Comparison of ENCODE assay signal across 1 cellular context in the genomic region with DNA sequence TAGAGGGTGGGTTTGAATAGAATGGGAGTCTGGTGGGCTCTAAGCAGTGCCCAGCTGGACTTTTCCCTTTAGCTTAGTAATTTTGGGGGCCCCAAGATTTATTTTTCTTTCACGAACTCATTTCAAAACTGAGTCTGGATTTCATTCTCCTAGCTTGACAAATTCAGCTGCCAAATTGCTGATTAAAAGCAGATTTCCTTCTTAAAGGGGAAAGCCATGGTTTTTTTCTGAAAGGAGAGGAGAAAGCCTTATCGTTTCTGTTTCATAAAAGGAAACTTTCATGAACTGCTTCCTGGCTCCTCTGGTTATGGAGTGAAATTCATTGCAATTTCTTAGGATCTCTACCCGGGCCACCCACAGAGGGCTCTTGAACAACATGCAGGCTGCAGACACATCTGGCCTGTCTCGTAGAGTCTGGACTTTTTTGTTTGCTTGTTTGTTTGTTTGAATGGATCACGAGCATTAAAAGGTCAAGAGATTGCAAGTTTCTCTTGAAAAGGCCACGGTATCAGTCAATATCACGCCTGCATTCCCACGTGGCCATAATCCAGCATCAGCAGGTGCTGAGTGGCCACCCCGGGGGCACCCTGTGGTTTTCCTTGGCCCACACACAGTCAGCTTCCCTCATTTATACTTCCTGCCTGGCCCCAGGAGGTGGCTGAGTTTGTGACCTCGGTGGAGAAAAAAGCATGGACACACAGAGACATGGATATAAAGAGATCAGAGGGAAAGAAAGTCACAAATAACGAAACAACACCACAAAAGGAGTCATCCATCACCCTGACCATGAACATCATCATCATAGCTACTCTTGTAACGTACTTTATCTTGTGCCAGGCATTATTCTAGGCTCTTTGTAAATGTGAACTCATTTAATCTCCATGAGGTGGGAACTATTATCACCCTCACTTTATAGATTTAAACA.
TF ChIP-seq lines count a peak whose summit lies in the region.

No MANE protein-coding gene starts in this region.

TF ChIP-seq in K562, 482 proteins besides CTCF, POLR2A, EP300 and RAD21:
- TF ChIP-seq NCOA4 (IDR thresholded peaks at IDR 0.05; ENCODE audit: partially characterized antibody) = no peak
- no peak for TF ChIP-seq CC2D1A (IDR thresholded peaks at IDR 0.05)
- TF ChIP-seq ZBTB1 (CRISPR knock-in tag; IDR thresholded peaks at IDR 0.05; ENCODE audit: borderline replicate concordance, low read depth) = no peak
- TF ChIP-seq SREBF2 (CRISPR knock-in tag; IDR thresholded peaks at IDR 0.05) = no peak
- no peak for TF ChIP-seq HDAC8 (tag; IDR thresholded peaks at IDR 0.05)
- TF ChIP-seq, protein P1, sequence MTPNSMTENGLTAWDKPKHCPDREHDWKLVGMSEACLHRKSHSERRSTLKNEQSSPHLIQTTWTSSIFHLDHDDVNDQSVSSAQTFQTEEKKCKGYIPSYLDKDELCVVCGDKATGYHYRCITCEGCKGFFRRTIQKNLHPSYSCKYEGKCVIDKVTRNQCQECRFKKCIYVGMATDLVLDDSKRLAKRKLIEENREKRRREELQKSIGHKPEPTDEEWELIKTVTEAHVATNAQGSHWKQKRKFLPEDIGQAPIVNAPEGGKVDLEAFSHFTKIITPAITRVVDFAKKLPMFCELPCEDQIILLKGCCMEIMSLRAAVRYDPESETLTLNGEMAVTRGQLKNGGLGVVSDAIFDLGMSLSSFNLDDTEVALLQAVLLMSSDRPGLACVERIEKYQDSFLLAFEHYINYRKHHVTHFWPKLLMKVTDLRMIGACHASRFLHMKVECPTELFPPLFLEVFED (CRISPR knock-in tag; conservative IDR thresholded peaks at IDR 0.05) = 0 out of 2 replicates have a peak, but pooled peaks have one; percentile 37
- TF ChIP-seq, protein P2, sequence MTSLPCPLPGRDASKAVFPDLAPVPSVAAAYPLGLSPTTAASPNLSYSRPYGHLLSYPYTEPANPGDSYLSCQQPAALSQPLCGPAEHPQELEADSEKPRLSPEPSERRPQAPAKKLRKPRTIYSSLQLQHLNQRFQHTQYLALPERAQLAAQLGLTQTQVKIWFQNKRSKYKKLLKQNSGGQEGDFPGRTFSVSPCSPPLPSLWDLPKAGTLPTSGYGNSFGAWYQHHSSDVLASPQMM (CRISPR knock-in tag; IDR thresholded peaks at IDR 0.05) = no peak
- no peak for TF ChIP-seq ZNF707 (CRISPR knock-in tag; conservative IDR thresholded peaks at IDR 0.05)
